ENCODE assay signal across 13 cellular contexts in the genomic region with DNA sequence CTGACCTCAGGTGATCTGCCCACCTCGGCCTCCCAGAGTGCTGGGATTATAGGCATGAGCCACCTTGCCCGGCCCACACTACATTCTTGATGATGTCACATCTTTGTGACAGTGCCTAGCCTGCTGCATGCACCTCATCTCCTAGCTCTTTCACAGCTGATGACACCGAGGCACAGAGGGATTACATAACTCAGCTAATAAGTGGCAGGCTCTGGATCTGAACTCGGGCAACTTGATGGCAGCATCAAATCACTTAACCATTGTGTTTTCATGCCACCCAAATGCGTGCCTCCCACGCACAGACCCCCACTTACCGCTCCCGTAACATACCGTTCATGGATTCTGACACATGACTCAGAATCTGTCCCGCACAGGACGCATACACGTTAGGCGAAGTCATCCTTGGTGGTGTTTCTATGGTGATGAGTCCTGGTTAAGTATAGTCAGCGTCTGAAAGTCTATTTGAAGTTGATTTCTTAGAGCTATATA. TPM values are rescaled to one million over a fixed set of nuclear protein-coding genes. Genes with fewer than 3 reads are reported as not detected.
A peak's percentile ranks its signal among the peaks of the same experiment; 100 is the strongest.
DNase-seq lines count a peak whose midpoint lies in the region; ATAC-seq and TF ChIP-seq lines count a peak whose summit lies in the region.
"Had no signal": no experiment of that assay in that cellular context is flagged by ENCODE, and none has a peak within 500 bp of the region (broad histone marks: within the 10 kb centered on the region; RNA-seq: fewer than 3 reads in every experiment).

No MANE protein-coding gene starts in this region.

- H3K27me3 ChIP-seq in kidney epithelial cell (ENCODE audit: control insufficient read depth, insufficient read depth, low read length) (no peaks in the 10 kb centered on the region), stomach (no peaks in the 10 kb centered on the region)
- H3K27me3 ChIP-seq: BE2C, dorsolateral prefrontal cortex had no signal

- H3K27me3 Mint-ChIP-seq in stimulated activated naive CD8-positive, alpha-beta T cell treated with anti-CD3 and anti-CD28 coated beads, Interleukin-15, amount 100 ng/mL, for 72 hours = no peaks in the 10 kb centered on the region

- no peaks in the 10 kb centered on the region for H3K9me3 Mint-ChIP-seq in stimulated activated naive CD8-positive, alpha-beta T cell treated with anti-CD3 and anti-CD28 coated beads, Interleukin-15, amount 100 ng/mL, for 72 hours
- H3K9me3 Mint-ChIP-seq: activated T-cell treated with anti-CD3 and anti-CD28 coated beads, Interleukin-2, amount 50 U/mL, for 4 hours; T-helper 2 cell treated with Interferon-gamma antibody and Interleukin-4, amounts not matched to agents 5 μg/mL and 100 μg/mL, for 36 hours had no signal

- H3K36me3 ChIP-seq in kidney epithelial cell (ENCODE audit: control insufficient read depth, insufficient read depth, low read length) (no peaks in the 10 kb centered on the region), stomach (peaks cover 0 to 9% (median 3%) of the 10 kb centered on the region in 4 donors)

- no peak overlapping the region for H3K4me3 Mint-ChIP-seq in stimulated activated naive CD8-positive, alpha-beta T cell treated with anti-CD3 and anti-CD28 coated beads, Interleukin-15, amount 100 ng/mL, for 72 hours
- H3K4me3 Mint-ChIP-seq: activated T-cell treated with anti-CD3 and anti-CD28 coated beads, Interleukin-2, amount 50 U/mL, for 4 hours; T-helper 2 cell treated with Interferon-gamma antibody and Interleukin-4, amounts not matched to agents 5 μg/mL and 100 μg/mL, for 36 hours had no signal

- H3K4me1 Mint-ChIP-seq in stimulated activated naive CD8-positive, alpha-beta T cell treated with anti-CD3 and anti-CD28 coated beads, Interleukin-15, amount 100 ng/mL, for 72 hours = peaks cover 24% of the 10 kb centered on the region

- H3K4me3 ChIP-seq in kidney epithelial cell (ENCODE audit: low read depth, low read length) (no peak overlapping the region), stomach (no peak overlapping the region)
- H3K4me3 ChIP-seq: dorsolateral prefrontal cortex had no signal

- TF ChIP-seq CTCF in kidney epithelial cell (IDR thresholded peaks at IDR 0.05; ENCODE audit: insufficient read depth, low read length, poor library complexity, severe bottlenecking) (no peak), stomach (IDR thresholded peaks at IDR 0.05) (no peak)

- H3K27ac ChIP-seq in stomach = peak overlapping the region in 1 of 5 donors; percentile 29

- WGBS in stomach, 5 donors = 75 to 84% (median 82%) methylated on average over 14 of the region's 14 CpGs

- H3K27ac Mint-ChIP-seq in stimulated activated naive CD8-positive, alpha-beta T cell treated with anti-CD3 and anti-CD28 coated beads, Interleukin-15, amount 100 ng/mL, for 72 hours = peak overlapping the region in 1 of 2 donors; percentile 59
- H3K27ac Mint-ChIP-seq: T-helper 2 cell treated with Interferon-gamma antibody and Interleukin-4, amounts not matched to agents 5 μg/mL and 100 μg/mL, for 36 hours had no signal

- intact Hi-C loops in stomach (cut with DNase I; ENCODE audit: low total_unique reads) = no loop called here

- peaks cover 0 to 3% (median 0%) of the 10 kb centered on the region in 4 donors for H3K4me1 ChIP-seq in stomach
- H3K4me1 ChIP-seq: BE2C had no signal

- TF ChIP-seq POLR2A in stomach (IDR thresholded peaks at IDR 0.05) = no peak

- ATAC-seq in stimulated activated naive CD8-positive, alpha-beta T cell treated with anti-CD3 and anti-CD28 coated beads, Interleukin-15, Interleukin-2, amounts not matched to agents 100 U/mL and 50 U/mL, for 24 hours = peak; percentile 39
- no peak for ATAC-seq in stimulated activated naive CD8-positive, alpha-beta T cell treated with anti-CD3 and anti-CD28 coated beads, Interleukin-15, amount 100 ng/mL, for 72 hours

- DNase-seq in stimulated activated naive CD8-positive, alpha-beta T cell treated with anti-CD3 and anti-CD28 coated beads, Interleukin-15, Interleukin-2, amounts not matched to agents 100 U/mL and 50 U/mL, for 24 hours = no peak
- DNase-seq in stimulated activated naive CD8-positive, alpha-beta T cell treated with anti-CD3 and anti-CD28 coated beads, Interleukin-15, amount 100 ng/mL, for 72 hours = no peak
- DNase-seq in astrocyte of the hippocampus (ENCODE audit: low read depth, low spot score) (peak; percentile 86), kidney epithelial cell (ENCODE audit: low read depth) (peak; percentile 90), cortex of kidney (lab: John Stamatoyannopoulos, UW) (no peak), medulla oblongata (ENCODE audit: extremely low spot score) (no peak), stomach (no peak)
- no peak for DNase-seq in stimulated activated CD8-positive, alpha-beta memory T cell treated with anti-CD3 and anti-CD28 coated beads, Interleukin-4, amount 100 ng/mL, for 48 hours
- DNase-seq: activated T-cell treated with anti-CD3 and anti-CD28 coated beads, Interleukin-2, amount 50 U/mL, for 4 hours; BE2C; retina had no signal

- H3K9me3 ChIP-seq in stomach = no peaks in the 10 kb centered on the region
- H3K9me3 ChIP-seq: BE2C had no signal

- TF ChIP-seq EP300 in stomach (IDR thresholded peaks at IDR 0.05) = no peak

RNA-seq across cellular contexts. Expression of a gene that starts 7.4 kb away (rescaled TPM):
- total RNA-seq in kidney epithelial cell (8.8 and 8.9 TPM in 2 replicates), stomach (10 to 100 TPM in 1 of 5 donors, 1 to 10 TPM in 3, under 1 TPM in 1; 0.58 to 11.6 (median 8.3) TPM)
- 1 to 10 TPM; 2.6 to 4.4 (median 3.1) TPM for polyA plus RNA-seq in stomach

RNA-seq across cellular contexts. Expression of a gene that starts 50.5 kb away (rescaled TPM):
- total RNA-seq in kidney epithelial cell = 0.89 and 1.3 TPM in 2 replicates
- total RNA-seq in stomach = under 1 TPM in 2 of 5 donors, not detected in 3; under 0.01 to 0.55 TPM
- under 1 TPM; 0.20 to 0.87 (median 0.46) TPM for polyA plus RNA-seq in stomach

Comparison
In these comparisons a context has a peak if more than half of its experiments do, and no peak if none do; other contexts are left out.
1. DNase-seq: peak in astrocyte of the hippocampus (single experiment) and kidney epithelial cell (single experiment); none in stimulated activated naive CD8-positive, alpha-beta T cell treated with anti-CD3 and anti-CD28 coated beads, Interleukin-15, Interleukin-2, amounts not matched to agents 100 U/mL and 50 U/mL, for 24 hours (single experiment), stimulated activated naive CD8-positive, alpha-beta T cell treated with anti-CD3 and anti-CD28 coated beads, Interleukin-15, amount 100 ng/mL, for 72 hours (0 of 2), cortex of kidney (single experiment), stimulated activated CD8-positive, alpha-beta memory T cell treated with anti-CD3 and anti-CD28 coated beads, Interleukin-4, amount 100 ng/mL, for 48 hours (single experiment), medulla oblongata (single experiment) and stomach (single experiment).